ENCODE assay signal across 17 cellular contexts in genomic region chr3:56960234-56960917, GRCh38.
DNase-seq lines count a peak whose midpoint lies in the region; ATAC-seq and TF ChIP-seq lines count a peak whose summit lies in the region.
"Had no signal": no experiment of that assay in that cellular context is flagged by ENCODE, and none has a peak within 500 bp of the region (broad histone marks: within the 10 kb centered on the region; RNA-seq: fewer than 3 reads in every experiment).

No MANE protein-coding gene starts in this region.

- DNase-seq in activated naive CD4-positive, alpha-beta T cell treated with anti-CD3 and anti-CD28 coated beads for 36 hours = no peak
- no peak for DNase-seq in activated naive CD4-positive, alpha-beta T cell treated with anti-CD3 and anti-CD28 coated beads, Interleukin-2, amount 10 ng/mL, durations not matched to agents 7 days and 5 days
- DNase-seq in stimulated activated naive CD8-positive, alpha-beta T cell treated with anti-CD3 and anti-CD28 coated beads, Interleukin-15, Interleukin-2, amounts not matched to agents 100 U/mL and 50 U/mL, for 24 hours = no peak
- DNase-seq in iPS-NIHi11 (ENCODE audit: low spot score) = no peak
- DNase-seq: foreskin fibroblast; MG63; NCI-H2081; OCI-M1; stimulated activated CD4-positive, alpha-beta T cell treated with anti-CD3 and anti-CD28 coated beads, Interleukin-15, amount 100 ng/mL, for 24 hours; substantia nigra had no signal

- H3K9me3 Mint-ChIP-seq in activated naive CD4-positive, alpha-beta T cell treated with anti-CD3 and anti-CD28 coated beads for 36 hours = peaks cover 1% of the 10 kb centered on the region
- H3K9me3 Mint-ChIP-seq in activated naive CD4-positive, alpha-beta T cell treated with anti-CD3 and anti-CD28 coated beads, Interleukin-2, amount 10 ng/mL, durations not matched to agents 7 days and 5 days = peaks cover 4% of the 10 kb centered on the region
- H3K9me3 Mint-ChIP-seq: activated T-helper 2 cell treated with anti-CD3 and anti-CD28 coated beads, Interferon-gamma antibody, Interleukin-2, Interleukin-4, amounts not matched to agents 10 μg/mL and 5 μg/mL and 100 μg/mL, durations not matched to agents 14 hours and 24 hours and 36 hours had no signal

- H3K36me3 ChIP-seq in gastroesophageal sphincter = peaks cover 0 to 5% of the 10 kb centered on the region in 2 donors
- H3K36me3 ChIP-seq: ascending aorta, MG63, SJSA1 had no signal

- no peaks in the 10 kb centered on the region for H3K27me3 Mint-ChIP-seq in activated naive CD4-positive, alpha-beta T cell treated with anti-CD3 and anti-CD28 coated beads for 36 hours (ENCODE audit: low read depth)
- H3K27me3 Mint-ChIP-seq in activated naive CD4-positive, alpha-beta T cell treated with anti-CD3 and anti-CD28 coated beads, Interleukin-2, amount 10 ng/mL, durations not matched to agents 7 days and 5 days = peaks cover 5% of the 10 kb centered on the region

- H3K9me3 ChIP-seq in gastroesophageal sphincter = peaks cover 0 to 7% (median 0%) of the 10 kb centered on the region in 3 donors
- H3K9me3 ChIP-seq: ascending aorta, MG63, SJSA1 had no signal

- H3K27me3 ChIP-seq in gastroesophageal sphincter = no peaks in the 10 kb centered on the region
- H3K27me3 ChIP-seq: ascending aorta, MG63, SJSA1 had no signal

- H3K27ac ChIP-seq in gastroesophageal sphincter = no peak overlapping the region
- H3K27ac ChIP-seq: ascending aorta, SJSA1 had no signal

- peak; percentile 57 for ATAC-seq in GM19463 (IDR thresholded peaks at IDR 0.05; ENCODE audit: unreplicated experiment)
- ATAC-seq in HG03432 (IDR thresholded peaks at IDR 0.05; ENCODE audit: unreplicated experiment) = peak; percentile 68
- ATAC-seq in stimulated activated naive CD8-positive, alpha-beta T cell treated with anti-CD3 and anti-CD28 coated beads, Interleukin-15, Interleukin-2, amounts not matched to agents 100 U/mL and 50 U/mL, for 24 hours = peak; percentile 84
- no peak for ATAC-seq in GM21825 (IDR thresholded peaks at IDR 0.05; ENCODE audit: unreplicated experiment)
- ATAC-seq in gastroesophageal sphincter = no peak

- no peaks in the 10 kb centered on the region for H3K36me3 Mint-ChIP-seq in activated naive CD4-positive, alpha-beta T cell treated with anti-CD3 and anti-CD28 coated beads for 36 hours (ENCODE audit: low read depth)
- no peaks in the 10 kb centered on the region for H3K36me3 Mint-ChIP-seq in activated naive CD4-positive, alpha-beta T cell treated with anti-CD3 and anti-CD28 coated beads, Interleukin-2, amount 10 ng/mL, durations not matched to agents 7 days and 5 days

- H3K27ac Mint-ChIP-seq in activated naive CD4-positive, alpha-beta T cell treated with anti-CD3 and anti-CD28 coated beads for 36 hours = peak overlapping the region; percentile 63
- H3K27ac Mint-ChIP-seq in activated naive CD4-positive, alpha-beta T cell treated with anti-CD3 and anti-CD28 coated beads, Interleukin-2, amount 10 ng/mL, durations not matched to agents 7 days and 5 days = no peak overlapping the region
- H3K27ac Mint-ChIP-seq: activated T-helper 2 cell treated with anti-CD3 and anti-CD28 coated beads, Interferon-gamma antibody, Interleukin-2, Interleukin-4, amounts not matched to agents 10 μg/mL and 5 μg/mL and 100 μg/mL, durations not matched to agents 14 hours and 24 hours and 36 hours had no signal

- CTCF ChIA-PET in activated naive CD4-positive, alpha-beta T cell treated with anti-CD3 and anti-CD28 coated beads for 36 hours (lab: Charles Lee) = interaction anchor here (0.6 kb wide), 1 partner anchor 99 kb away, joined by 5 read pairs; no protein-coding TSS in a partner anchor
- CTCF ChIA-PET in activated naive CD4-positive, alpha-beta T cell treated with anti-CD3 and anti-CD28 coated beads, Interleukin-2, amount 10 ng/mL, durations not matched to agents 7 days and 5 days (lab: Charles Lee) = interaction anchor here (0.6 to 1.6 kb wide), 4 partner anchors 15 to 100 kb away, joined by 3 to 5 read pairs (median 4); partner anchors contain the start of gene SPATA12

- peaks cover 0 to 5% (median 0%) of the 10 kb centered on the region in 3 donors for H3K4me1 ChIP-seq in gastroesophageal sphincter
- H3K4me1 ChIP-seq: ascending aorta, SJSA1 had no signal

- WGBS in gastroesophageal sphincter (ENCODE audit: low coverage in 1 of 2), 2 donors = 81 to 100% methylated on average over 2 to 6 of the region's 6 CpGs

- H3K4me3 Mint-ChIP-seq in activated naive CD4-positive, alpha-beta T cell treated with anti-CD3 and anti-CD28 coated beads for 36 hours = no peak overlapping the region
- no peak overlapping the region for H3K4me3 Mint-ChIP-seq in activated naive CD4-positive, alpha-beta T cell treated with anti-CD3 and anti-CD28 coated beads, Interleukin-2, amount 10 ng/mL, durations not matched to agents 7 days and 5 days

- H3K4me3 ChIP-seq in gastroesophageal sphincter = no peak overlapping the region
- H3K4me3 ChIP-seq: ascending aorta, MG63, SJSA1 had no signal

- intact Hi-C loops in activated naive CD4-positive, alpha-beta T cell treated with anti-CD3 and anti-CD28 coated beads for 36 hours (cut with micrococcal nuclease) = no loop called here

- peaks cover 12% of the 10 kb centered on the region for H3K4me1 Mint-ChIP-seq in activated naive CD4-positive, alpha-beta T cell treated with anti-CD3 and anti-CD28 coated beads for 36 hours (ENCODE audit: low read depth)
- no peaks in the 10 kb centered on the region for H3K4me1 Mint-ChIP-seq in activated naive CD4-positive, alpha-beta T cell treated with anti-CD3 and anti-CD28 coated beads, Interleukin-2, amount 10 ng/mL, durations not matched to agents 7 days and 5 days

- TF ChIP-seq POLR2A in gastroesophageal sphincter (IDR thresholded peaks at IDR 0.05) = no peak

- no peak for TF ChIP-seq CTCF in gastroesophageal sphincter (IDR thresholded peaks at IDR 0.05)

- no peak for TF ChIP-seq EP300 in gastroesophageal sphincter (IDR thresholded peaks at IDR 0.05)

Comparison
In these comparisons a context has a peak if more than half of its experiments do, and no peak if none do; other contexts are left out.
1. ATAC-seq: peak in GM19463 (single experiment), HG03432 (single experiment) and stimulated activated naive CD8-positive, alpha-beta T cell treated with anti-CD3 and anti-CD28 coated beads, Interleukin-15, Interleukin-2, amounts not matched to agents 100 U/mL and 50 U/mL, for 24 hours (single experiment); none in GM21825 (single experiment) and gastroesophageal sphincter (single experiment).